ENCODE assay signal across 16 cellular contexts in the genomic region with DNA sequence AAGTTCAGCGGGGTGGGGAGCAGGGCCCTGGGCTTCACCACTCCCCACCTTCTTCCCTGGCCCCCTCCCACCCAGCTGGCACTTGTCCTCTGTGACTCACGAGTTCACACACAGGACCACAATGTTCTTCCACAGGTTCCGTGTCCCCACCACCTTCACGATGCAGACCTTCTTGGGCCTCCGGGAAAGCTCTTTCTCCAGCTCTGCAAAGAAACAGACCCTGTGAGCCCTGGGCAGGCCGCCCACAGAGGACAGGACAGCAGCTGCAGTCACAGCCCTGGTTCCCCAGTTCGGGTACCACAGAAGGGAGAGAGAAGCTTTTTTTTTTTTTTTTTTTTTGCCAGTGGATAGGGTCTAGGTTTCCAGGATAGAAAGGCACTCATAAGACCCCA.
"Had no signal": no experiment of that assay in that cellular context is flagged by ENCODE, and none has a peak within 500 bp of the region (broad histone marks: within the 10 kb centered on the region; RNA-seq: fewer than 3 reads in every experiment).

No MANE protein-coding gene starts in this region.

- H3K27me3 ChIP-seq: brain microvascular endothelial cell, colonic mucosa, dorsolateral prefrontal cortex, esophagus squamous epithelium, gastrocnemius medialis, tibial artery had no signal

- DNase-seq: activated CD4-positive, alpha-beta T cell treated with anti-CD3 and anti-CD28 coated beads, Interleukin-2, amount 50 U/mL, for 48 hours; activated gamma-delta T cell; brain microvascular endothelial cell; colonic mucosa; effector memory CD8-positive, alpha-beta T cell; esophagus squamous epithelium; hippocampal formation; midbrain; stimulated activated CD4-positive, alpha-beta T cell treated with anti-CD3 and anti-CD28 coated beads, Interleukin-4, amount 100 ng/mL, for 24 hours; T-helper 9 cell had no signal

- H3K4me1 ChIP-seq: colonic mucosa, tibial artery had no signal

- H3K27me3 Mint-ChIP-seq: stimulated activated naive CD8-positive, alpha-beta T cell treated with anti-CD3 and anti-CD28 coated beads, Interleukin-15, Interleukin-2, amounts not matched to agents 100 ng/mL and 50 ng/mL, for 24 hours had no signal

- H3K4me1 Mint-ChIP-seq: central memory CD8-positive, alpha-beta T cell had no signal

- H3K4me3 ChIP-seq: colonic mucosa, dorsolateral prefrontal cortex, esophagus squamous epithelium, gastrocnemius medialis, tibial artery had no signal

- H3K4me3 Mint-ChIP-seq: central memory CD8-positive, alpha-beta T cell; effector memory CD8-positive, alpha-beta T cell; stimulated activated naive CD8-positive, alpha-beta T cell treated with anti-CD3 and anti-CD28 coated beads, Interleukin-15, Interleukin-2, amounts not matched to agents 100 ng/mL and 50 ng/mL, for 24 hours had no signal

- ATAC-seq: activated naive CD4-positive, alpha-beta T cell treated with anti-CD3 and anti-CD28 coated beads, Interleukin-2, amount 50 U/mL, for 72 hours; effector memory CD8-positive, alpha-beta T cell; gastrocnemius medialis had no signal

- H3K27ac ChIP-seq: brain microvascular endothelial cell, colonic mucosa, esophagus squamous epithelium, gastrocnemius medialis, tibial artery had no signal

- H3K27ac Mint-ChIP-seq: effector memory CD8-positive, alpha-beta T cell; stimulated activated naive CD8-positive, alpha-beta T cell treated with anti-CD3 and anti-CD28 coated beads, Interleukin-15, Interleukin-2, amounts not matched to agents 100 ng/mL and 50 ng/mL, for 24 hours had no signal

- H3K36me3 ChIP-seq: brain microvascular endothelial cell, colonic mucosa, gastrocnemius medialis had no signal

- H3K36me3 Mint-ChIP-seq: activated naive CD4-positive, alpha-beta T cell treated with anti-CD3 and anti-CD28 coated beads, Interleukin-2, amount 50 U/mL, for 72 hours had no signal

- H3K9me3 ChIP-seq: colonic mucosa, esophagus squamous epithelium, gastrocnemius medialis, tibial artery had no signal

- H3K9me3 Mint-ChIP-seq: activated naive CD4-positive, alpha-beta T cell treated with anti-CD3 and anti-CD28 coated beads, Interleukin-2, amount 50 U/mL, for 72 hours; central memory CD8-positive, alpha-beta T cell; effector memory CD8-positive, alpha-beta T cell; stimulated activated naive CD8-positive, alpha-beta T cell treated with anti-CD3 and anti-CD28 coated beads, Interleukin-15, Interleukin-2, amounts not matched to agents 100 ng/mL and 50 ng/mL, for 24 hours had no signal
